11 cellular contexts compared by ENCODE assay signal in genomic region chr13:67147257-67148218, GRCh38.
DNase-seq lines count a peak whose midpoint lies in the region; ATAC-seq and TF ChIP-seq lines count a peak whose summit lies in the region.
"Had no signal": no experiment of that assay in that cellular context is flagged by ENCODE, and none has a peak within 500 bp of the region (broad histone marks: within the 10 kb centered on the region; RNA-seq: fewer than 3 reads in every experiment).

No MANE protein-coding gene starts in this region.

- DNase-seq in G401 (ENCODE audit: low spot score) (peak; percentile 39), SK-N-MC (ENCODE audit: low read depth, low spot score) (peak; percentile 39), foreskin keratinocyte (peak; percentile 8 to 36), osteocyte (ENCODE audit: extremely low spot score, unreplicated experiment) (no peak), inferior parietal cortex (ENCODE audit: extremely low spot score) (no peak), NCI-H2029 treated with DMSO at 0.1 percent for 48 hours (lab: John Stamatoyannopoulos, UW) (no peak), NK-92 (lab: John Stamatoyannopoulos, UW; ENCODE audit: unreplicated experiment) (no peak)
- DNase-seq in activated CD4-positive, alpha-beta memory T cell treated with anti-CD3 and anti-CD28 coated beads for 36 hours, result no peak
- DNase-seq: activated CD4-positive, alpha-beta T cell treated with anti-CD3 and anti-CD28 coated beads for 4 hours; NCI-H2081 treated with DMSO at 0.1 percent for 48 hours had no signal

- H3K36me3 ChIP-seq in SK-N-MC (ENCODE audit: insufficient read depth, low read length), result no peaks in the 10 kb centered on the region
- H3K36me3 ChIP-seq: vagina had no signal

- POLR2A ChIA-PET in activated CD4-positive, alpha-beta memory T cell treated with anti-CD3 and anti-CD28 coated beads for 36 hours (lab: Charles Lee), result no interaction called here

- H3K4me3 Mint-ChIP-seq in osteocyte (ENCODE audit: unreplicated experiment), result peak overlapping the region; percentile 48
- H3K4me3 Mint-ChIP-seq in activated CD4-positive, alpha-beta memory T cell treated with anti-CD3 and anti-CD28 coated beads for 36 hours, result no peak overlapping the region

- no peaks in the 10 kb centered on the region for H3K4me1 ChIP-seq in foreskin keratinocyte

- H3K4me1 Mint-ChIP-seq in osteocyte (ENCODE audit: unreplicated experiment), result peaks cover 31% of the 10 kb centered on the region
- no peaks in the 10 kb centered on the region for H3K4me1 Mint-ChIP-seq in activated CD4-positive, alpha-beta memory T cell treated with anti-CD3 and anti-CD28 coated beads for 36 hours (ENCODE audit: low read depth)

- H3K4me3 ChIP-seq in SK-N-MC, result peak overlapping the region; percentile 47
- H3K4me3 ChIP-seq: vagina had no signal

- H3K9me3 ChIP-seq in SK-N-MC (ENCODE audit: low read depth, low read length), result no peaks in the 10 kb centered on the region
- H3K9me3 ChIP-seq: vagina had no signal

- peak overlapping the region; percentile 74 for H3K27ac ChIP-seq in SK-N-MC
- H3K27ac ChIP-seq in foreskin keratinocyte, result no peak overlapping the region
- H3K27ac ChIP-seq: vagina had no signal

- no peaks in the 10 kb centered on the region for H3K27me3 Mint-ChIP-seq in osteocyte (ENCODE audit: unreplicated experiment)
- H3K27me3 Mint-ChIP-seq in activated CD4-positive, alpha-beta memory T cell treated with anti-CD3 and anti-CD28 coated beads for 36 hours, result no peaks in the 10 kb centered on the region

- peak overlapping the region; percentile 90 for H3K27ac Mint-ChIP-seq in osteocyte (ENCODE audit: unreplicated experiment)
- no peak overlapping the region for H3K27ac Mint-ChIP-seq in activated CD4-positive, alpha-beta memory T cell treated with anti-CD3 and anti-CD28 coated beads for 36 hours

- intact Hi-C loops in activated CD4-positive, alpha-beta memory T cell treated with anti-CD3 and anti-CD28 coated beads for 36 hours (cut with micrococcal nuclease), result no loop called here

- no peaks in the 10 kb centered on the region for H3K9me3 Mint-ChIP-seq in osteocyte (ENCODE audit: unreplicated experiment)
- H3K9me3 Mint-ChIP-seq in activated CD4-positive, alpha-beta memory T cell treated with anti-CD3 and anti-CD28 coated beads for 36 hours, result no peaks in the 10 kb centered on the region

- CTCF ChIA-PET in activated CD4-positive, alpha-beta memory T cell treated with anti-CD3 and anti-CD28 coated beads for 36 hours (lab: Charles Lee), result no interaction called here

- in situ Hi-C loops in G401 (cut with HindIII; ENCODE audit: low sequenced_read_pairs), result no loop called here

- no peaks in the 10 kb centered on the region for H3K36me3 Mint-ChIP-seq in osteocyte (ENCODE audit: unreplicated experiment)
- H3K36me3 Mint-ChIP-seq in activated CD4-positive, alpha-beta memory T cell treated with anti-CD3 and anti-CD28 coated beads for 36 hours, result no peaks in the 10 kb centered on the region

- peak overlapping the region; percentile 40 for H3K9ac ChIP-seq in SK-N-MC (ENCODE audit: insufficient read length)

- TF ChIP-seq CTCF in foreskin keratinocyte (conservative IDR thresholded peaks at IDR 0.05) (no peak), osteocyte (IDR thresholded peaks at IDR 0.05) (no peak)

- ATAC-seq in foreskin keratinocyte, result no peak

- no peaks in the 10 kb centered on the region for H3K27me3 ChIP-seq in foreskin keratinocyte
- H3K27me3 ChIP-seq: vagina had no signal

Comparison
In these comparisons a context has a peak if more than half of its experiments do, and no peak if none do; other contexts are left out.
1. DNase-seq: peak in G401 (single experiment), SK-N-MC (single experiment) and foreskin keratinocyte (2 of 2); none in osteocyte (single experiment), inferior parietal cortex (single experiment), activated CD4-positive, alpha-beta memory T cell treated with anti-CD3 and anti-CD28 coated beads for 36 hours (single experiment), NCI-H2029 treated with DMSO at 0.1 percent for 48 hours (single experiment) and NK-92 (single experiment).